Comparison of ENCODE assay signal across 1 cellular context in the genomic region with DNA sequence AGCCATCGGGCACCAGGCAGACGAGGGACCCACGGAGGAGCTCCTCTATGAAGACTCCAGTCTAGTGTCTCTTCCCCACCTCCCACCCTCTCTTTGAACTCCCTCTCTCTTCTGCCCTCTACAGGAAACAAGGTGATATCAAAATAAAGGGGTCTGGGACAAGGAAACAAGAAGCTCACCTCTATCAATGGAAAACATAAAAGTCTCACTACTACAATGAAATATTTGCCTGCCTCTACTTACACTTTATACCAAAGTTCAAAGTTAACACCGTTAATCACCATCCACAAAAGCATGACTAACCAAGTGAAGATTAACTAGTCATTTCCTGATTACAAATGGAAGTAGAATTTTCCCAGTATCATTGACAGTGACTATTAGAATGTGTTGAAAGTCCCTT.
TF ChIP-seq lines count a peak whose summit lies in the region.

No MANE protein-coding gene starts in this region.

TF ChIP-seq in SK-N-SH treated with all-trans-retinoic acid at 6 μM for 48 hours, 23 proteins besides CTCF, POLR2A, EP300 and RAD21 (continued from another document):
- TF ChIP-seq, protein P1, sequence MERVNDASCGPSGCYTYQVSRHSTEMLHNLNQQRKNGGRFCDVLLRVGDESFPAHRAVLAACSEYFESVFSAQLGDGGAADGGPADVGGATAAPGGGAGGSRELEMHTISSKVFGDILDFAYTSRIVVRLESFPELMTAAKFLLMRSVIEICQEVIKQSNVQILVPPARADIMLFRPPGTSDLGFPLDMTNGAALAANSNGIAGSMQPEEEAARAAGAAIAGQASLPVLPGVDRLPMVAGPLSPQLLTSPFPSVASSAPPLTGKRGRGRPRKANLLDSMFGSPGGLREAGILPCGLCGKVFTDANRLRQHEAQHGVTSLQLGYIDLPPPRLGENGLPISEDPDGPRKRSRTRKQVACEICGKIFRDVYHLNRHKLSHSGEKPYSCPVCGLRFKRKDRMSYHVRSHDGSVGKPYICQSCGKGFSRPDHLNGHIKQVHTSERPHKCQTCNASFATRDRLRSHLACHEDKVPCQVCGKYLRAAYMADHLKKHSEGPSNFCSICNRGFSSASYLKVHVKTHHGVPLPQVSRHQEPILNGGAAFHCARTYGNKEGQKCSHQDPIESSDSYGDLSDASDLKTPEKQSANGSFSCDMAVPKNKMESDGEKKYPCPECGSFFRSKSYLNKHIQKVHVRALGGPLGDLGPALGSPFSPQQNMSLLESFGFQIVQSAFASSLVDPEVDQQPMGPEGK (CRISPR knock-in tag; IDR thresholded peaks at IDR 0.05; ENCODE audit: borderline replicate concordance): no peak
- TF ChIP-seq GLIS3 (CRISPR knock-in tag; IDR thresholded peaks at IDR 0.05): no peak
